ENCODE assay signal across 11 cellular contexts in the genomic region with DNA sequence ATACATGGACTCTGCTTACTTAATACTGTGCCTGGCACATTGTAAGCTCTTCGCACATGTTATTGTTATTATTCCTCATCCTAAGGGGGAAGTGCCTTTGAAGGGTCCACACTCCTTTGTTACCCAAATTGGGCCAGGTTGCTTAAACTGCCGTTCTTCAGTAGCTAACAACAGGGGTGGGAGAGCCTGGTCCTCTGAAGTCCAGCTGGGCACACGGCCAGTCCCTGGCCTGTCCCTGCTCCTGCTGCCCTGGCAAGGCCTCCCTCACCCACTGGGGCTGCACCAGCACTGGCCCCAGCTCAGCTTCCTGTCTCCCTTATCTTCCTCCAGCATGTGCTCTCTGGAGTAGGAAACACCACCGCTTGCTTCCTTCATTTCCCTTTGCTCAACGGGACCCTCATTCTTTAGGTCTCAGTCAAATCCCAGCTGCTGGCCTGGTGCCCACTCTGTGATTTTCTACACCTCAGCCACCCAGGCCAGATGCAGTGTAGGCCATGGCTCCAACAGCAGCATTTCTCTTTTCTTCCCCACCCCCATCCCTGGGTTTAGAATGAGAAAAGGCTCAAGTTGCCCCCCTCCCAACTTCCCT. TPM values are rescaled to one million over a fixed set of nuclear protein-coding genes. Genes with fewer than 3 reads are reported as not detected.
DNase-seq lines count a peak whose midpoint lies in the region; ATAC-seq and TF ChIP-seq lines count a peak whose summit lies in the region.
"Had no signal": no experiment of that assay in that cellular context is flagged by ENCODE, and none has a peak within 500 bp of the region (broad histone marks: within the 10 kb centered on the region; RNA-seq: fewer than 3 reads in every experiment).

No MANE protein-coding gene starts in this region.

- TF ChIP-seq CTCF in MCF 10A (IDR thresholded peaks at IDR 0.05; ENCODE audit: unreplicated experiment) (no peak), mammary epithelial cell (conservative IDR thresholded peaks at IDR 0.05 in 1 of 2, IDR thresholded peaks at IDR 0.05 in 1 of 2; ENCODE audit: extremely low read depth in 1 of 2, insufficient read depth in 1 of 2, low read depth in 1 of 2, low read length in 2 of 2) (no peak), colonic mucosa (IDR thresholded peaks at IDR 0.05) (no peak)

- CTCF ChIA-PET in MCF 10A (lab: Yijun Ruan, JAX): interaction anchor here (0.5 to 1.3 kb wide), 6 partner anchors 11 to 853 kb away, joined by 3 to 6 read pairs (median 4); no protein-coding TSS in a partner anchor
- CTCF ChIA-PET in mammary epithelial cell (lab: Charles Lee; ENCODE audit: low non-redundant PET): no interaction called here

- BruUV-seq in MCF 10A (replicated peaks; lab: Mats Ljungman, UMichigan) (no TSS peak), mammary epithelial cell (replicated peaks; lab: Mats Ljungman, UMichigan) (no TSS peak)

- H3K4me3 Mint-ChIP-seq in MCF 10A (ENCODE audit: unreplicated experiment): no peak overlapping the region

- H4K20me1 ChIP-seq in mammary epithelial cell (ENCODE audit: insufficient read depth, low read length): no peaks in the 10 kb centered on the region

- POLR2A ChIA-PET in MCF 10A (lab: Yijun Ruan, JAX): interaction anchor here (1.5 kb wide), 1 partner anchor 19 kb away, joined by 12 read pairs; the partner anchor contains the start of gene EDEM2

- no peaks in the 10 kb centered on the region for H3K79me2 ChIP-seq in mammary epithelial cell (ENCODE audit: insufficient read depth, low read length)

- no peak overlapping the region for H3K4me2 ChIP-seq in mammary epithelial cell (ENCODE audit: insufficient read depth, low read depth, low read length)

- H3K4me1 Mint-ChIP-seq in MCF 10A (ENCODE audit: insufficient read depth, unreplicated experiment): peaks cover 1% of the 10 kb centered on the region

- intact Hi-C loops in MCF 10A (cut with micrococcal nuclease): no loop called here
- intact Hi-C loops in mammary epithelial cell (cut with micrococcal nuclease): no loop called here
- intact Hi-C loops in colonic mucosa (cut with DNase I): no loop called here

- H3K9me3 ChIP-seq in mammary epithelial cell (replicated peaks; ENCODE audit: insufficient read depth, low read length) (no peaks in the 10 kb centered on the region), colonic mucosa (no peaks in the 10 kb centered on the region)

- peak overlapping the region; percentile 46 for H3K27ac Mint-ChIP-seq in MCF 10A (ENCODE audit: low read depth, unreplicated experiment)

- DNase-seq in MCF 10A (ENCODE audit: unreplicated experiment) (no peak), mammary epithelial cell (no peak), colonic mucosa (peak; percentile 23), lung microvascular endothelial cell (ENCODE audit: low read depth in 2 of 2) (peak; percentile 91 to 96), midbrain (lab: John Stamatoyannopoulos, UW) (no peak), SIG-M5 (lab: John Stamatoyannopoulos, UW) (no peak), SIG-M5 treated with dmso at 0.1 percent for 504 hours (lab: John Stamatoyannopoulos, UW; ENCODE audit: unreplicated experiment) (no peak)
- DNase-seq: activated CD4-positive, alpha-beta T cell treated with anti-CD3 and anti-CD28 coated beads, Interleukin-2, amount 50 U/mL, for 1 hour had no signal

- H3K4me1 ChIP-seq in mammary epithelial cell (ENCODE audit: insufficient read depth, low read length) (peaks cover 5% of the 10 kb centered on the region), colonic mucosa (no peaks in the 10 kb centered on the region)

- peaks cover 11% of the 10 kb centered on the region for H3K27me3 Mint-ChIP-seq in MCF 10A (ENCODE audit: insufficient read depth, unreplicated experiment)

- H3K9ac ChIP-seq in mammary epithelial cell (ENCODE audit: insufficient read depth, low read length) (no peak overlapping the region), colonic mucosa (ENCODE audit: low read depth in 2 of 2, low read length in 2 of 2) (no peak overlapping the region)

- in situ Hi-C loops in mammary epithelial cell (cut with MboI; ENCODE audit: low sequenced_read_pairs in 2 of 2): no loop called here

- 83% methylated on average over 3 of the region's 5 CpGs for WGBS in mammary epithelial cell (ENCODE audit: low coverage, missing lambda C conversion rate)

- no peak for ATAC-seq in HG02885 (IDR thresholded peaks at IDR 0.05; ENCODE audit: poor library complexity, unreplicated experiment)
- ATAC-seq: HCT116 had no signal

- no peaks in the 10 kb centered on the region for H3K36me3 Mint-ChIP-seq in MCF 10A (ENCODE audit: insufficient read depth, unreplicated experiment)

- H3K36me3 ChIP-seq in mammary epithelial cell (ENCODE audit: insufficient read depth, low read length) (no peaks in the 10 kb centered on the region), colonic mucosa (no peaks in the 10 kb centered on the region)

- H3K27ac ChIP-seq in mammary epithelial cell (ENCODE audit: insufficient read depth, low read depth, low read length): no peak overlapping the region
- no peak overlapping the region for H3K27ac ChIP-seq in colonic mucosa

- dilution Hi-C loops in mammary epithelial cell (cut with HindIII; ENCODE audit: low sequenced_read_pairs): no loop called here

- peaks cover 7% of the 10 kb centered on the region for H3K9me3 Mint-ChIP-seq in MCF 10A (ENCODE audit: unreplicated experiment)

- no peaks in the 10 kb centered on the region for H3K27me3 ChIP-seq in mammary epithelial cell (ENCODE audit: insufficient read depth, low read length)
- H3K27me3 ChIP-seq in colonic mucosa: no peaks in the 10 kb centered on the region

- no peak overlapping the region for H2AFZ ChIP-seq in mammary epithelial cell (ENCODE audit: low read depth, low read length)

- H3K4me3 ChIP-seq in mammary epithelial cell (replicated peaks in 1 of 3; ENCODE audit: insufficient read depth in 1 of 3, low read depth in 2 of 3, low read length in 3 of 3): no peak overlapping the region
- no peak overlapping the region for H3K4me3 ChIP-seq in colonic mucosa

RNA-seq across cellular contexts. Expression of gene PROCR, which starts 5.5 kb away (rescaled TPM):
- total RNA-seq in MCF 10A (2022): 27.4 and 34.6 TPM in 2 replicates
- total RNA-seq in mammary epithelial cell: 10 to 100 TPM; 19.2 to 44.8 TPM
- polyA plus RNA-seq in mammary epithelial cell: 68.8 TPM
- 22.0 TPM for polyA minus RNA-seq in mammary epithelial cell
- total RNA-seq in colonic mucosa: 10 to 100 TPM in 1 of 2 donors, 1 to 10 TPM in 1; 9.8 to 14.5 TPM
- 169 and 328 TPM in 2 replicates for total RNA-seq in lung microvascular endothelial cell
- total RNA-seq: OCI-LY7 had no signal

RNA-seq across cellular contexts. Expression of gene EDEM2, which starts 19.2 kb away (rescaled TPM):
- 23.6 and 30.2 TPM in 2 replicates for total RNA-seq in MCF 10A (2022)
- total RNA-seq in mammary epithelial cell: 10 to 100 TPM; 22.3 to 33.2 TPM
- 19.8 TPM for polyA plus RNA-seq in mammary epithelial cell
- 13.4 TPM for polyA minus RNA-seq in mammary epithelial cell
- 10 to 100 TPM; 28.0 to 36.0 TPM for total RNA-seq in colonic mucosa
- total RNA-seq in lung microvascular endothelial cell: 76.3 and 123 TPM in 2 replicates

Comparison
In these comparisons a context has a peak if more than half of its experiments do, and no peak if none do; other contexts are left out.
1. DNase-seq: peak in colonic mucosa (single experiment) and lung microvascular endothelial cell (2 of 2); none in MCF 10A (single experiment), mammary epithelial cell (single experiment), midbrain (single experiment), SIG-M5 (single experiment) and SIG-M5 treated with dmso at 0.1 percent for 504 hours (single experiment).